Comparison of ENCODE assay signal across 21 cellular contexts in genomic region chr22:36536717-36537116, GRCh38. TPM values are rescaled to one million over a fixed set of nuclear protein-coding genes. Genes with fewer than 3 reads are reported as not detected.
DNase-seq lines count a peak whose midpoint lies in the region; ATAC-seq, FAIRE-seq and TF ChIP-seq lines count a peak whose summit lies in the region.
"Had no signal": no experiment of that assay in that cellular context is flagged by ENCODE, and none has a peak within 500 bp of the region (broad histone marks: within the 10 kb centered on the region; RNA-seq: fewer than 3 reads in every experiment).

No MANE protein-coding gene starts in this region.

- TF ChIP-seq CTCF in kidney (IDR thresholded peaks at IDR 0.05; ENCODE audit: borderline replicate concordance, extremely low read depth, insufficient read depth), result no peak

- ATAC-seq in HG03457 (IDR thresholded peaks at IDR 0.05; ENCODE audit: unreplicated experiment), result no peak

- peak overlapping the region; percentile 31 for H3K4me3 ChIP-seq in SJCRH30
- H3K4me3 ChIP-seq in thymus (ENCODE audit: low read length), result no peak overlapping the region
- no peak overlapping the region for H3K4me3 ChIP-seq in kidney (ENCODE audit: low read length in 2 of 2)
- H3K4me3 ChIP-seq: heart left ventricle, sigmoid colon, SJSA1, tibial artery had no signal

- 89% methylated on average over 7 of the region's 7 CpGs for WGBS in thymus

- in situ Hi-C loops in ACHN (cut with HindIII; ENCODE audit: low pct_ligation_motif_present, low pct_unique_long_range_greater_than_20kb, low sequenced_read_pairs), result no loop called here

- peaks cover 17% of the 10 kb centered on the region for H3K4me1 ChIP-seq in SJCRH30
- no peaks in the 10 kb centered on the region for H3K4me1 ChIP-seq in thymus (ENCODE audit: control insufficient read depth, insufficient read depth, low read length)
- no peaks in the 10 kb centered on the region for H3K4me1 ChIP-seq in kidney (ENCODE audit: control insufficient read depth in 1 of 2, insufficient read depth in 1 of 2, low read depth in 1 of 2, low read length in 2 of 2)
- H3K4me1 ChIP-seq: heart left ventricle, sigmoid colon, tibial artery had no signal

- no peaks in the 10 kb centered on the region for H3K9me3 ChIP-seq in SJCRH30 (replicated peaks)
- H3K9me3 ChIP-seq in thymus (ENCODE audit: control insufficient read depth), result no peaks in the 10 kb centered on the region
- no peaks in the 10 kb centered on the region for H3K9me3 ChIP-seq in kidney (ENCODE audit: control insufficient read depth in 1 of 2, low read length in 2 of 2)
- H3K9me3 ChIP-seq: neutrophil, sigmoid colon, SJSA1, tibial artery had no signal

- H3K27me3 ChIP-seq in SJCRH30 (no peaks in the 10 kb centered on the region), thymus (ENCODE audit: control insufficient read depth, insufficient read depth) (no peaks in the 10 kb centered on the region)
- H3K27me3 ChIP-seq: sigmoid colon, SJSA1 had no signal

- H3K27ac ChIP-seq in SJCRH30 (peak overlapping the region; percentile 23; the same call in 1 of the 2 replicates), thymus (ENCODE audit: low read depth) (peak overlapping the region; percentile 46), kidney (ENCODE audit: low read depth in 2 of 2, low read length in 2 of 2) (no peak overlapping the region)
- H3K27ac ChIP-seq: heart left ventricle, neutrophil, sigmoid colon, SJSA1, tibial artery had no signal

- DNase-seq in NCI-H748 (lab: John Stamatoyannopoulos, UW; ENCODE audit: unreplicated experiment) (peak; percentile 58), NCI-H748 treated with DMSO at 0.1 percent for 48 hours (lab: John Stamatoyannopoulos, UW) (no peak), NCI-H2107 treated with DMSO at 0.1 percent for 48 hours (lab: John Stamatoyannopoulos, UW; ENCODE audit: unreplicated experiment) (peak; percentile 84), SJCRH30 (peak; percentile 79 to 83), ACHN (no peak), kidney (no peak)
- DNase-seq: activated CD4-positive, alpha-beta T cell treated with anti-CD3 and anti-CD28 coated beads for 48 hours; activated naive CD4-positive, alpha-beta T cell treated with anti-CD3 and anti-CD28 coated beads for 36 hours; CD4-positive, CD25-positive, alpha-beta regulatory T cell; heart left ventricle; sigmoid colon; stimulated activated CD4-positive, alpha-beta T cell treated with anti-CD3 and anti-CD28 coated beads, Interleukin-4, amount 100 ng/mL, for 24 hours; T-helper 9 cell; tibial artery had no signal

- intact Hi-C loops in kidney (cut with DNase I), result no loop called here

- no peak for FAIRE-seq in kidney (lab: Jason Lieb, UNC)
- FAIRE-seq: A204.1, H54, keratinocyte had no signal

- H3K36me3 ChIP-seq in SJCRH30 (no peaks in the 10 kb centered on the region), thymus (ENCODE audit: control insufficient read depth, insufficient read depth) (no peaks in the 10 kb centered on the region), kidney (ENCODE audit: control insufficient read depth in 1 of 2, insufficient read depth in 2 of 2, low read length in 2 of 2) (no peaks in the 10 kb centered on the region)
- H3K36me3 ChIP-seq: heart left ventricle, neutrophil, sigmoid colon, SJSA1, tibial artery had no signal

- H3K9ac ChIP-seq in kidney (ENCODE audit: low read length in 2 of 2), result no peak overlapping the region

RNA-seq across cellular contexts. Expression of gene EIF3D, which starts 7.8 kb away (rescaled TPM):
- 211 and 216 TPM in 2 replicates for total RNA-seq in SJCRH30 (2014; rRNA removed; shearing (Covaris generic))
- 185 TPM for polyA plus RNA-seq in thymus
- total RNA-seq in kidney, result 140 TPM
- 129 TPM for polyA plus RNA-seq in kidney (ENCODE audit: insufficient read depth, low read depth, low replicate concordance)

RNA-seq across cellular contexts. Expression of gene FOXRED2, which starts 29.9 kb away (rescaled TPM):
- total RNA-seq in SJCRH30 (2014; rRNA removed; shearing (Covaris generic)), result 16.9 and 20.9 TPM in 2 replicates
- polyA plus RNA-seq in thymus (2.5 TPM), kidney (ENCODE audit: insufficient read depth, low read depth, low replicate concordance) (6.5 TPM)
- 8.5 TPM for total RNA-seq in kidney

RNA-seq across cellular contexts. Expression of gene TXN2, which starts 55.3 kb away (rescaled TPM):
- 45.6 and 53.6 TPM in 2 replicates for total RNA-seq in SJCRH30 (2014; rRNA removed; shearing (Covaris generic))
- 68.7 TPM for polyA plus RNA-seq in thymus
- total RNA-seq in kidney, result 72.8 TPM
- 194 TPM for polyA plus RNA-seq in kidney (ENCODE audit: insufficient read depth, low read depth, low replicate concordance)

Comparison
In these comparisons a context has a peak if more than half of its experiments do, and no peak if none do; other contexts are left out.
1. DNase-seq: peak in NCI-H748 (single experiment), NCI-H2107 treated with DMSO at 0.1 percent for 48 hours (single experiment) and SJCRH30 (2 of 2); none in NCI-H748 treated with DMSO at 0.1 percent for 48 hours (single experiment), ACHN (single experiment) and kidney (single experiment).
2. H3K27ac ChIP-seq: peak in SJCRH30 (single experiment) and thymus (single experiment); none in kidney (0 of 2).